Comparison of ENCODE assay signal across 1 cellular context in the genomic region with DNA sequence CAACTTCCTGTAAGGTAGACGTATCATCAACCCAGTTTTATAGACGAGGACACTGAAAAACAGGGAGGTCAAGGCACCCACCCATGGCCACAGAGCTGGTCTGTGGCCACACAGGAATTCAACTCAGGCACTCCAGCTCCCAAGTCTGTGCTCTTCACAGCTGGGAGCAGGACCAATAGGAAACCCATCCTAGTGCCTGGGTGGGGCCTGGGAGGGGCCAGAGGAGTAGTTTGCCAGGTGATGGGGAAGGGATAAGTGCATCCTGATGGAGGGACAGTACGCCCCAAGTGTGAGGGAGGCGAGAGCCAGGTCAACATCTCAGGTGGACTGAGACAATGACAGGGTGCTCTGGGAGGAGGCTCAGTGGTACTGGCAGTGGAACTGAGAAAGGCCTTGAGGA.
TF ChIP-seq lines count a peak whose summit lies in the region.

No MANE protein-coding gene starts in this region.

TF ChIP-seq in GM23338, 12 proteins besides CTCF, POLR2A, EP300 and RAD21 (continued from another document):
- TF ChIP-seq, protein P1, sequence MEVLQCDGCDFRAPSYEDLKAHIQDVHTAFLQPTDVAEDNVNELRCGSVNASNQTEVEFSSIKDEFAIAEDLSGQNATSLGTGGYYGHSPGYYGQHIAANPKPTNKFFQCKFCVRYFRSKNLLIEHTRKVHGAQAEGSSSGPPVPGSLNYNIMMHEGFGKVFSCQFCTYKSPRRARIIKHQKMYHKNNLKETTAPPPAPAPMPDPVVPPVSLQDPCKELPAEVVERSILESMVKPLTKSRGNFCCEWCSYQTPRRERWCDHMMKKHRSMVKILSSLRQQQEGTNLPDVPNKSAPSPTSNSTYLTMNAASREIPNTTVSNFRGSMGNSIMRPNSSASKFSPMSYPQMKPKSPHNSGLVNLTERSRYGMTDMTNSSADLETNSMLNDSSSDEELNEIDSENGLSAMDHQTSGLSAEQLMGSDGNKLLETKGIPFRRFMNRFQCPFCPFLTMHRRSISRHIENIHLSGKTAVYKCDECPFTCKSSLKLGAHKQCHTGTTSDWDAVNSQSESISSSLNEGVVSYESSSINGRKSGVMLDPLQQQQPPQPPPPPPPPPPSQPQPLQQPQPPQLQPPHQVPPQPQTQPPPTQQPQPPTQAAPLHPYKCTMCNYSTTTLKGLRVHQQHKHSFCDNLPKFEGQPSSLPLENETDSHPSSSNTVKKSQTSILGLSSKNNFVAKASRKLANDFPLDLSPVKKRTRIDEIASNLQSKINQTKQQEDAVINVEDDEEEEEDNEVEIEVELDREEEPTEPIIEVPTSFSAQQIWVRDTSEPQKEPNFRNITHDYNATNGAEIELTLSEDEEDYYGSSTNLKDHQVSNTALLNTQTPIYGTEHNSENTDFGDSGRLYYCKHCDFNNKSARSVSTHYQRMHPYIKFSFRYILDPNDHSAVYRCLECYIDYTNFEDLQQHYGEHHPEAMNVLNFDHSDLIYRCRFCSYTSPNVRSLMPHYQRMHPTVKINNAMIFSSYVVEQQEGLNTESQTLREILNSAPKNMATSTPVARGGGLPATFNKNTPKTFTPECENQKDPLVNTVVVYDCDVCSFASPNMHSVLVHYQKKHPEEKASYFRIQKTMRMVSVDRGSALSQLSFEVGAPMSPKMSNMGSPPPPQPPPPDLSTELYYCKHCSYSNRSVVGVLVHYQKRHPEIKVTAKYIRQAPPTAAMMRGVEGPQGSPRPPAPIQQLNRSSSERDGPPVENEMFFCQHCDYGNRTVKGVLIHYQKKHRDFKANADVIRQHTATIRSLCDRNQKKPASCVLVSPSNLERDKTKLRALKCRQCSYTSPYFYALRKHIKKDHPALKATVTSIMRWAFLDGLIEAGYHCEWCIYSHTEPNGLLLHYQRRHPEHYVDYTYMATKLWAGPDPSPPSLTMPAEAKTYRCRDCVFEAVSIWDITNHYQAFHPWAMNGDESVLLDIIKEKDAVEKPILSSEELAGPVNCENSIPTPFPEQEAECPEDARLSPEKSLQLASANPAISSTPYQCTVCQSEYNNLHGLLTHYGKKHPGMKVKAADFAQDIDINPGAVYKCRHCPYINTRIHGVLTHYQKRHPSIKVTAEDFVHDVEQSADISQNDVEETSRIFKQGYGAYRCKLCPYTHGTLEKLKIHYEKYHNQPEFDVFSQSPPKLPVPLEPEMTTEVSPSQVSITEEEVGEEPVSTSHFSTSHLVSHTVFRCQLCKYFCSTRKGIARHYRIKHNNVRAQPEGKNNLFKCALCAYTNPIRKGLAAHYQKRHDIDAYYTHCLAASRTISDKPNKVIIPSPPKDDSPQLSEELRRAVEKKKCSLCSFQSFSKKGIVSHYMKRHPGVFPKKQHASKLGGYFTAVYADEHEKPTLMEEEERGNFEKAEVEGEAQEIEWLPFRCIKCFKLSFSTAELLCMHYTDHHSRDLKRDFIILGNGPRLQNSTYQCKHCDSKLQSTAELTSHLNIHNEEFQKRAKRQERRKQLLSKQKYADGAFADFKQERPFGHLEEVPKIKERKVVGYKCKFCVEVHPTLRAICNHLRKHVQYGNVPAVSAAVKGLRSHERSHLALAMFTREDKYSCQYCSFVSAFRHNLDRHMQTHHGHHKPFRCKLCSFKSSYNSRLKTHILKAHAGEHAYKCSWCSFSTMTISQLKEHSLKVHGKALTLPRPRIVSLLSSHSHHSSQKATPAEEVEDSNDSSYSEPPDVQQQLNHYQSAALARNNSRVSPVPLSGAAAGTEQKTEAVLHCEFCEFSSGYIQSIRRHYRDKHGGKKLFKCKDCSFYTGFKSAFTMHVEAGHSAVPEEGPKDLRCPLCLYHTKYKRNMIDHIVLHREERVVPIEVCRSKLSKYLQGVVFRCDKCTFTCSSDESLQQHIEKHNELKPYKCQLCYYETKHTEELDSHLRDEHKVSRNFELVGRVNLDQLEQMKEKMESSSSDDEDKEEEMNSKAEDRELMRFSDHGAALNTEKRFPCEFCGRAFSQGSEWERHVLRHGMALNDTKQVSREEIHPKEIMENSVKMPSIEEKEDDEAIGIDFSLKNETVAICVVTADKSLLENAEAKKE (CRISPR knock-in tag; IDR thresholded peaks at IDR 0.05) = no peak
- no peak for TF ChIP-seq ZNF331 (CRISPR knock-in tag; IDR thresholded peaks at IDR 0.05; ENCODE audit: low read depth)
- no peak for TF ChIP-seq STAT1 (IDR thresholded peaks at IDR 0.05; ENCODE audit: unreplicated experiment)
- TF ChIP-seq CREB1 (CRISPR knock-in tag; IDR thresholded peaks at IDR 0.05; ENCODE audit: low read depth) = no peak
- TF ChIP-seq, protein P2, sequence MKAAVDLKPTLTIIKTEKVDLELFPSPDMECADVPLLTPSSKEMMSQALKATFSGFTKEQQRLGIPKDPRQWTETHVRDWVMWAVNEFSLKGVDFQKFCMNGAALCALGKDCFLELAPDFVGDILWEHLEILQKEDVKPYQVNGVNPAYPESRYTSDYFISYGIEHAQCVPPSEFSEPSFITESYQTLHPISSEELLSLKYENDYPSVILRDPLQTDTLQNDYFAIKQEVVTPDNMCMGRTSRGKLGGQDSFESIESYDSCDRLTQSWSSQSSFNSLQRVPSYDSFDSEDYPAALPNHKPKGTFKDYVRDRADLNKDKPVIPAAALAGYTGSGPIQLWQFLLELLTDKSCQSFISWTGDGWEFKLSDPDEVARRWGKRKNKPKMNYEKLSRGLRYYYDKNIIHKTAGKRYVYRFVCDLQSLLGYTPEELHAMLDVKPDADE (IDR thresholded peaks at IDR 0.05) = no peak
- no peak for TF ChIP-seq ZNF114 (CRISPR knock-in tag; IDR thresholded peaks at IDR 0.05)
- no peak for TF ChIP-seq NANOG (IDR thresholded peaks at IDR 0.05; ENCODE audit: borderline replicate concordance)
- TF ChIP-seq EZH2phosphoT487 (IDR thresholded peaks at IDR 0.05; ENCODE audit: unreplicated experiment) = no peak
TF ChIP-seq in GM23338: peak in this region for 0.
